ENCODE assay signal across 14 cellular contexts in genomic region chr15:62899090-62899493, GRCh38.
DNase-seq lines count a peak whose midpoint lies in the region; ATAC-seq and TF ChIP-seq lines count a peak whose summit lies in the region.
"Had no signal": no experiment of that assay in that cellular context is flagged by ENCODE, and none has a peak within 500 bp of the region (broad histone marks: within the 10 kb centered on the region; RNA-seq: fewer than 3 reads in every experiment).

No MANE protein-coding gene starts in this region.

- no peak overlapping the region for H3K27ac Mint-ChIP-seq in activated naive CD8-positive, alpha-beta T cell treated with anti-CD3 and anti-CD28 coated beads, Interleukin-2, amount 50 U/mL, for 24 hours
- H3K27ac Mint-ChIP-seq: activated T-helper 1 cell treated with anti-CD3 and anti-CD28 coated beads, Interleukin-12 subunit alpha, Interleukin-12 subunit beta, Interleukin-2, Interleukin-4 antibody, amounts not matched to agents 30 ng/mL and 10 ng/mL and 1 ng/mL, durations not matched to agents 14 hours and 24 hours and 36 hours had no signal

- intact Hi-C loops in sciatic nerve (cut with DNase I) = no loop called here

- H3K9me3 Mint-ChIP-seq in activated naive CD8-positive, alpha-beta T cell treated with anti-CD3 and anti-CD28 coated beads, Interleukin-2, amount 50 U/mL, for 24 hours = no peaks in the 10 kb centered on the region
- H3K9me3 Mint-ChIP-seq: activated T-helper 1 cell treated with anti-CD3 and anti-CD28 coated beads, Interleukin-12 subunit alpha, Interleukin-12 subunit beta, Interleukin-2, Interleukin-4 antibody, amounts not matched to agents 30 ng/mL and 10 ng/mL and 1 ng/mL, durations not matched to agents 14 hours and 24 hours and 36 hours had no signal

- ATAC-seq in SK-N-SH treated with all-trans-retinoic acid at 6 μM for 48 hours = peak; percentile 2; the same call in 2 of the 3 replicates
- no peak for ATAC-seq in activated naive CD8-positive, alpha-beta T cell treated with anti-CD3 and anti-CD28 coated beads, Interleukin-2, amount 50 U/mL, for 24 hours
- ATAC-seq in HG02870 (IDR thresholded peaks at IDR 0.05; ENCODE audit: unreplicated experiment) = no peak
- ATAC-seq in sciatic nerve = no peak

- no peak overlapping the region for H3K4me3 Mint-ChIP-seq in activated naive CD8-positive, alpha-beta T cell treated with anti-CD3 and anti-CD28 coated beads, Interleukin-2, amount 50 U/mL, for 24 hours
- H3K4me3 Mint-ChIP-seq: activated T-helper 1 cell treated with anti-CD3 and anti-CD28 coated beads, Interleukin-12 subunit alpha, Interleukin-12 subunit beta, Interleukin-2, Interleukin-4 antibody, amounts not matched to agents 30 ng/mL and 10 ng/mL and 1 ng/mL, durations not matched to agents 14 hours and 24 hours and 36 hours had no signal

- H3K4me3 ChIP-seq in right atrium auricular region = no peak overlapping the region
- H3K4me3 ChIP-seq: BLaER1, MG63 had no signal

- no peaks in the 10 kb centered on the region for H3K36me3 ChIP-seq in right atrium auricular region
- H3K36me3 ChIP-seq: BLaER1, brain microvascular endothelial cell, MG63 had no signal

- TF ChIP-seq CTCF in right atrium auricular region (IDR thresholded peaks at IDR 0.05) = no peak

- no peaks in the 10 kb centered on the region for H3K27me3 ChIP-seq in right atrium auricular region
- H3K27me3 ChIP-seq: BLaER1, brain microvascular endothelial cell, MG63 had no signal

- peaks cover 4% of the 10 kb centered on the region for H3K27me3 Mint-ChIP-seq in activated naive CD8-positive, alpha-beta T cell treated with anti-CD3 and anti-CD28 coated beads, Interleukin-2, amount 50 U/mL, for 24 hours

- no peaks in the 10 kb centered on the region for H3K4me1 Mint-ChIP-seq in activated naive CD8-positive, alpha-beta T cell treated with anti-CD3 and anti-CD28 coated beads, Interleukin-2, amount 50 U/mL, for 24 hours

- peak overlapping the region; percentile 78 to 88 for H3K27ac ChIP-seq in right atrium auricular region
- H3K27ac ChIP-seq: BLaER1, brain microvascular endothelial cell had no signal

- H3K9me3 ChIP-seq in right atrium auricular region = no peaks in the 10 kb centered on the region
- H3K9me3 ChIP-seq: BLaER1, MG63 had no signal

- H3K4me1 ChIP-seq in right atrium auricular region = peaks cover 0 to 61% of the 10 kb centered on the region in 2 donors

- DNase-seq in G401 (ENCODE audit: low spot score) = peak; percentile 63
- no peak for DNase-seq in right atrium auricular region (ENCODE audit: low spot score)
- peak; percentile 51 for DNase-seq in renal cortical epithelial cell (ENCODE audit: low read depth)
- DNase-seq in NCI-H526 (lab: John Stamatoyannopoulos, UW) = no peak
- DNase-seq in activated naive CD8-positive, alpha-beta T cell treated with anti-CD3 and anti-CD28 coated beads, Interleukin-2, amount 50 U/mL, for 24 hours = no peak
- DNase-seq in sciatic nerve (ENCODE audit: low spot score) = no peak
- DNase-seq: activated CD4-positive, alpha-beta T cell treated with anti-CD3 and anti-CD28 coated beads for 48 hours; brain microvascular endothelial cell; MG63; NCI-H526 treated with DMSO at 0.1 percent for 48 hours had no signal

- no peaks in the 10 kb centered on the region for H3K36me3 Mint-ChIP-seq in activated naive CD8-positive, alpha-beta T cell treated with anti-CD3 and anti-CD28 coated beads, Interleukin-2, amount 50 U/mL, for 24 hours (ENCODE audit: low read depth)

- in situ Hi-C loops in G401 (cut with HindIII; ENCODE audit: low sequenced_read_pairs) = no loop called here

TF ChIP-seq in SK-N-SH treated with all-trans-retinoic acid at 6 μM for 48 hours, 23 proteins besides CTCF, POLR2A, EP300 and RAD21:
- TF ChIP-seq TSHZ2 (CRISPR knock-in tag; IDR thresholded peaks at IDR 0.05) (0 out of 2 replicates have a peak, but pooled peaks have one; percentile 24), OSR1 (CRISPR knock-in tag; IDR thresholded peaks at IDR 0.05) (no peak), RARB (CRISPR knock-in tag; IDR thresholded peaks at IDR 0.05) (no peak), CREB5 (CRISPR knock-in tag; IDR thresholded peaks at IDR 0.05; ENCODE audit: low read depth) (peak; percentile 85), CSDC2 (CRISPR knock-in tag; IDR thresholded peaks at IDR 0.05) (0 out of 2 replicates have a peak, but pooled peaks have one; percentile 62), ZFP3 (CRISPR knock-in tag; IDR thresholded peaks at IDR 0.05) (no peak; the same call in 1 of the 2 replicates), ZNF70 (CRISPR knock-in tag; IDR thresholded peaks at IDR 0.05) (no peak), ZNF565 (CRISPR knock-in tag; conservative IDR thresholded peaks at IDR 0.05; ENCODE audit: low read depth) (no peak), ESRRG (CRISPR knock-in tag; IDR thresholded peaks at IDR 0.05) (no peak), TCF4 (CRISPR knock-in tag; IDR thresholded peaks at IDR 0.05; ENCODE audit: borderline replicate concordance) (peak; percentile 34; the same call in 1 of the 2 replicates), ZC3H10 (CRISPR knock-in tag; IDR thresholded peaks at IDR 0.05) (no peak), PPARA (CRISPR knock-in tag; IDR thresholded peaks at IDR 0.05; ENCODE audit: borderline replicate concordance) (no peak), ZFP30 (CRISPR knock-in tag; IDR thresholded peaks at IDR 0.05) (no peak), SNAI2 (CRISPR knock-in tag; IDR thresholded peaks at IDR 0.05) (no peak), ISL1 (CRISPR knock-in tag; IDR thresholded peaks at IDR 0.05) (peak; percentile 78)

Comparison
In these comparisons a context has a peak if more than half of its experiments do, and no peak if none do; other contexts are left out.
1. DNase-seq: peak in G401 (single experiment) and renal cortical epithelial cell (single experiment); none in right atrium auricular region (single experiment), NCI-H526 (0 of 2), activated naive CD8-positive, alpha-beta T cell treated with anti-CD3 and anti-CD28 coated beads, Interleukin-2, amount 50 U/mL, for 24 hours (single experiment) and sciatic nerve (single experiment).